Comparison of ENCODE assay signal across 30 cellular contexts in the genomic region with DNA sequence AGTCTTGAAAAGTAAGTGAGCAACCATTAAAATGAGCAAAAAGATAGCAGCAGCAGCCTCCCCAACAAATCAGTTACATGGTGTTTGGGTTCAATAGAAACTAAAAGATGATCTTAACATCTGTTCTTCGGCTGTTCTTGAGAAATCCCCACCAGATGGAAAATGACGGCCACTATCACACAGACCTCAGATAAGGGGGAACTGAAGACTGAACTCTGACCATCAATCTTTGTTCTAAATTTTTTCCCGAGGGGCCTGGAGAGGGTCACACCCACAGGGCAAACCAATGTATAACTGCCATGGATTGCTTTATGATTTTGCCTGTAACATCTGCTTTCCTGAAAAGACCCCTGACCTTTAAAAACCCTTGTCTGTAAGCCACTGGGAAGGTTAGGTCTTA.
"Had no signal": no experiment of that assay in that cellular context is flagged by ENCODE, and none has a peak within 500 bp of the region (broad histone marks: within the 10 kb centered on the region; RNA-seq: fewer than 3 reads in every experiment).

No MANE protein-coding gene starts in this region.

- H3K9ac ChIP-seq: neural progenitor cell, parathyroid adenoma had no signal

- H3K27ac Mint-ChIP-seq: activated naive CD4-positive, alpha-beta T cell treated with anti-CD3 and anti-CD28 coated beads, Interleukin-2, amount 50 U/mL, for 72 hours; activated T-helper 17 cell treated with anti-CD3 and anti-CD28 coated beads, Interleukin-2, amount 50 U/mL, for 72 hours; immature natural killer cell; naive thymus-derived CD4-positive, alpha-beta T cell; neural progenitor cell; stimulated activated naive B cell treated with anti-CD40 and anti-IgM and Interleukin-4, amounts not matched to agents 10 μg/mL and 1 μg/mL and 100 μg/mL, for 72 hours had no signal

- H3K4me1 ChIP-seq: breast epithelium, heart left ventricle, parathyroid adenoma, psoas muscle, stomach had no signal

- ATAC-seq: activated CD4-positive, CD25-positive, alpha-beta regulatory T cell treated with anti-CD3 and anti-CD28 coated beads, Interleukin-2, amount 50 U/mL, for 24 hours; activated naive CD4-positive, alpha-beta T cell treated with anti-CD3 and anti-CD28 coated beads, Interleukin-2, amount 50 U/mL, for 72 hours; activated T-cell treated with anti-CD3 and anti-CD28 coated beads, Interleukin-2, amount 50 U/mL, for 4 hours; activated T-helper 17 cell treated with anti-CD3 and anti-CD28 coated beads, Interleukin-2, amount 50 U/mL, for 72 hours; heart left ventricle; left colon; naive thymus-derived CD4-positive, alpha-beta T cell; psoas muscle; stimulated activated naive B cell treated with anti-CD40 and anti-IgM and Interleukin-4, amounts not matched to agents 10 μg/mL and 1 μg/mL and 100 μg/mL, for 72 hours had no signal

- H3K36me3 Mint-ChIP-seq: activated naive CD4-positive, alpha-beta T cell treated with anti-CD3 and anti-CD28 coated beads, Interleukin-2, amount 50 U/mL, for 72 hours; immature natural killer cell; naive thymus-derived CD4-positive, alpha-beta T cell; neural progenitor cell; stimulated activated naive B cell treated with anti-CD40 and anti-IgM and Interleukin-4, amounts not matched to agents 10 μg/mL and 1 μg/mL and 100 μg/mL, for 72 hours had no signal

- H3K4me3 Mint-ChIP-seq: activated T-cell treated with anti-CD3 and anti-CD28 coated beads, Interleukin-2, amount 50 U/mL, for 4 hours; activated T-helper 17 cell treated with anti-CD3 and anti-CD28 coated beads, Interleukin-2, amount 50 U/mL, for 72 hours; immature natural killer cell; naive thymus-derived CD4-positive, alpha-beta T cell; neural progenitor cell; stimulated activated naive B cell treated with anti-CD40 and anti-IgM and Interleukin-4, amounts not matched to agents 10 μg/mL and 1 μg/mL and 100 μg/mL, for 72 hours had no signal

- H3K36me3 ChIP-seq: breast epithelium, heart left ventricle, neural progenitor cell, stomach, transverse colon, WERI-Rb-1 had no signal

- H3K4me2 ChIP-seq: neural progenitor cell had no signal

- FAIRE-seq: endothelial cell of umbilical vein, kidney had no signal

- H2AFZ ChIP-seq: neural progenitor cell, parathyroid adenoma had no signal

- H3K79me2 ChIP-seq: parathyroid adenoma had no signal

- H3K4me3 ChIP-seq: breast epithelium, heart left ventricle, neural progenitor cell, psoas muscle, stomach, transverse colon had no signal

- H3K9me3 ChIP-seq: breast epithelium, heart left ventricle, psoas muscle, transverse colon had no signal

- H3K27me3 Mint-ChIP-seq: activated T-helper 17 cell treated with anti-CD3 and anti-CD28 coated beads, Interleukin-2, amount 50 U/mL, for 72 hours; stimulated activated naive B cell treated with anti-CD40 and anti-IgM and Interleukin-4, amounts not matched to agents 10 μg/mL and 1 μg/mL and 100 μg/mL, for 72 hours had no signal

- H3K27me3 ChIP-seq: breast epithelium, neural progenitor cell, stomach, transverse colon had no signal

- H3K4me1 Mint-ChIP-seq: activated T-helper 17 cell treated with anti-CD3 and anti-CD28 coated beads, Interleukin-2, amount 50 U/mL, for 72 hours; immature natural killer cell; naive thymus-derived CD4-positive, alpha-beta T cell; stimulated activated naive B cell treated with anti-CD40 and anti-IgM and Interleukin-4, amounts not matched to agents 10 μg/mL and 1 μg/mL and 100 μg/mL, for 72 hours had no signal

- H3K27ac ChIP-seq: breast epithelium, heart left ventricle, neural progenitor cell, parathyroid adenoma, psoas muscle, stomach, transverse colon, WERI-Rb-1 had no signal

- DNase-seq: activated CD4-positive, alpha-beta T cell treated with anti-CD3 and anti-CD28 coated beads for 48 hours; activated CD4-positive, alpha-beta T cell treated with anti-CD3 and anti-CD28 coated beads, Interleukin-2, amount 50 U/mL, for 48 hours; activated CD8-positive, alpha-beta memory T cell treated with anti-CD3 and anti-CD28 coated beads, Interleukin-2, amount 50 U/mL, for 4 hours; activated T-cell treated with anti-CD3 and anti-CD28 coated beads, Interleukin-2, amount 50 U/mL, for 4 hours; central memory CD4-positive, alpha-beta T cell; foreskin fibroblast; heart left ventricle; hypothalamus; immature natural killer cell; kidney; left colon; mammary epithelial cell; midbrain; naive thymus-derived CD4-positive, alpha-beta T cell; occipital lobe; psoas muscle; stimulated activated CD4-positive, alpha-beta T cell treated with anti-CD3 and anti-CD28 coated beads, Interleukin-15, amount 100 ng/mL, for 24 hours; stimulated activated CD4-positive, alpha-beta T cell treated with anti-CD3 and anti-CD28 coated beads, Interleukin-2, amount 100 ng/mL, for 24 hours; stimulated activated naive B cell treated with anti-CD40 and anti-IgM and Interleukin-4, amounts not matched to agents 10 μg/mL and 1 μg/mL and 100 μg/mL, for 72 hours; stomach; T1000; transverse colon; WERI-Rb-1 had no signal

- H3K9me3 Mint-ChIP-seq: activated naive CD4-positive, alpha-beta T cell treated with anti-CD3 and anti-CD28 coated beads, Interleukin-2, amount 50 U/mL, for 72 hours; activated T-cell treated with anti-CD3 and anti-CD28 coated beads, Interleukin-2, amount 50 U/mL, for 4 hours; activated T-helper 17 cell treated with anti-CD3 and anti-CD28 coated beads, Interleukin-2, amount 50 U/mL, for 72 hours; immature natural killer cell; neural progenitor cell; stimulated activated naive B cell treated with anti-CD40 and anti-IgM and Interleukin-4, amounts not matched to agents 10 μg/mL and 1 μg/mL and 100 μg/mL, for 72 hours had no signal
